ENCODE assay signal across 13 cellular contexts in the genomic region with DNA sequence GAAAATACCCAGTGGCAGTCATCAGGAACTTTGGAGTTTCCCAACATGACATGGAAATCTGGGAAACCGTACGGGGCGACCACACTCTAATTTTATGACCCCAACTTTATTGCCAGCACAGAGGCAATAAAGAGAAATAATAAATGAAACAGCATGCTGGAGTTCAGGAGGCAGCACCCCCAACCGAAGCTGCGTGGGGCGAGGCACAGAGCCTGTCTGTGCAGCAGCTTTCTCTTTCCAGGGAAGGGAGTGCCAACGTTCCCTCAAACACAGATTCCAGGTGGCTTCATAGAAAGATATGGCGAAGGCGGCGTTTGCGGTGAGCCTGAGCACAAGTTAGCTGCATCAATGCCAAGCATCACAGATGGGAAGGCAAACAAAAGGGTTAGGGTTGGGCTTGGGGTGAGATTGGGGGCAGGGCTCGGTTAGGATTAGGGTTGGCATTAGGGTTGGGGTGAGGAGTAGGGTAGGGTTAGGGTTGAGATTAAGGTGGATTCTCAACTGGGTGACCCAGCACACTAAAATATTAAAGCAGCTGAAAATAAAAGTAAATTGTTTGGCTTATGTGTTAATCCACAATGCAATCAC.
A peak's percentile ranks its signal among the peaks of the same experiment; 100 is the strongest.
DNase-seq lines count a peak whose midpoint lies in the region; ATAC-seq and TF ChIP-seq lines count a peak whose summit lies in the region.
"Had no signal": no experiment of that assay in that cellular context is flagged by ENCODE, and none has a peak within 500 bp of the region (broad histone marks: within the 10 kb centered on the region; RNA-seq: fewer than 3 reads in every experiment).

No MANE protein-coding gene starts in this region.

- no peak for TF ChIP-seq POLR2A in esophagus squamous epithelium (IDR thresholded peaks at IDR 0.05)
- TF ChIP-seq POLR2A in upper lobe of left lung (IDR thresholded peaks at IDR 0.05) = no peak

- TF ChIP-seq RAD21 in SK-N-SH (IDR thresholded peaks at IDR 0.05; ENCODE audit: low read length) = no peak

- no peak overlapping the region for H3K4me2 ChIP-seq in SK-N-SH

- H3K27ac ChIP-seq in esophagus squamous epithelium = peak overlapping the region; percentile 38 to 56 (median 56)
- peak overlapping the region; percentile 54 to 76 (median 60) for H3K27ac ChIP-seq in upper lobe of left lung
- no peak overlapping the region for H3K27ac ChIP-seq in SK-N-SH (ENCODE audit: low read depth in 2 of 2, low read length in 1 of 2)

- no peak for TF ChIP-seq EP300 in upper lobe of left lung (IDR thresholded peaks at IDR 0.05)
- no peak for TF ChIP-seq EP300 in SK-N-SH (IDR thresholded peaks at IDR 0.05; ENCODE audit: borderline replicate concordance in 1 of 2, low read depth in 1 of 2, low read length in 1 of 2)

- no peaks in the 10 kb centered on the region for H4K20me1 ChIP-seq in SK-N-SH (ENCODE audit: insufficient read depth)

- peak overlapping the region in 2 of 4 donors; percentile 1 to 45 for H3K4me3 ChIP-seq in esophagus squamous epithelium
- H3K4me3 ChIP-seq in upper lobe of left lung = no peak overlapping the region
- no peak overlapping the region for H3K4me3 ChIP-seq in SK-N-SH (ENCODE audit: low read depth in 2 of 2, low read length in 1 of 2)

- H3K4me3 Mint-ChIP-seq in nephron = peak overlapping the region; percentile 31 to 57 (median 37)

- intact Hi-C loops in esophagus squamous epithelium (cut with DNase I) = no loop called here
- intact Hi-C loops in cardiac septum (cut with DNase I) = no loop called here

- H3K9ac ChIP-seq in SK-N-SH = no peak overlapping the region

- H3F3A ChIP-seq in SK-N-SH (replicated peaks; ENCODE audit: insufficient read depth) = no peaks in the 10 kb centered on the region

- no peak overlapping the region for H2AFZ ChIP-seq in SK-N-SH (ENCODE audit: low read depth)

- H3K9me3 ChIP-seq in esophagus squamous epithelium (peaks cover 0 to 15% (median 11%) of the 10 kb centered on the region in 3 donors), upper lobe of left lung (peaks cover 0 to 29% (median 16%) of the 10 kb centered on the region in 4 donors), SK-N-SH (no peaks in the 10 kb centered on the region)

- H3K27ac Mint-ChIP-seq in nephron = peak overlapping the region; percentile 38 to 90 (median 75)

- 39 to 56% methylated on average over 12 of the region's 12 CpGs for WGBS in esophagus squamous epithelium, 2 donors
- WGBS in upper lobe of left lung, 2 donors = 65 to 78% methylated on average over 12 of the region's 12 CpGs
- WGBS in SK-N-SH (ENCODE audit: low lambda C conversion rate) = 72% methylated on average over 12 of the region's 12 CpGs

- no peaks in the 10 kb centered on the region for H3K79me2 ChIP-seq in SK-N-SH (ENCODE audit: insufficient read depth)

- H3K27me3 ChIP-seq in esophagus squamous epithelium (peaks cover 0 to 29% (median 0%) of the 10 kb centered on the region in 4 donors), upper lobe of left lung (no peaks in the 10 kb centered on the region), SK-N-SH (ENCODE audit: insufficient read depth) (no peaks in the 10 kb centered on the region)

- DNase-seq in DMS153 (lab: John Stamatoyannopoulos, UW) (peak; percentile 29), DMS153 treated with DMSO at 0.1 percent for 48 hours (lab: John Stamatoyannopoulos, UW; ENCODE audit: unreplicated experiment) (no peak), esophagus squamous epithelium (lab: John Stamatoyannopoulos, UW) (no peak), upper lobe of left lung (peak in 1 of 2 donors; percentile 32), SIG-M5 (lab: John Stamatoyannopoulos, UW) (no peak), SK-N-SH (no peak), cardiac septum (ENCODE audit: low spot score) (no peak)
- DNase-seq: 8988T; activated effector memory CD4-positive, alpha-beta T cell treated with anti-CD3 and anti-CD28 coated beads, Interleukin-2, amount 50 U/mL, for 16 hours; IMR-90; stimulated activated CD4-positive, alpha-beta T cell treated with anti-CD3 and anti-CD28 coated beads, Interleukin-2, amount 100 ng/mL, for 48 hours had no signal

- ATAC-seq in upper lobe of left lung (ENCODE audit: low FRiP score in 2 of 2) = no peak
- ATAC-seq: SK-N-SH treated with all-trans-retinoic acid at 6 μM for 48 hours had no signal

- no peak for TF ChIP-seq CTCF in esophagus squamous epithelium (IDR thresholded peaks at IDR 0.05)
- no peak for TF ChIP-seq CTCF in nephron (IDR thresholded peaks at IDR 0.05; ENCODE audit: unreplicated experiment in 3 of 3)
- TF ChIP-seq CTCF in upper lobe of left lung (IDR thresholded peaks at IDR 0.05) = no peak
- TF ChIP-seq CTCF in SK-N-SH (IDR thresholded peaks at IDR 0.05) = no peak

- H3K4me1 ChIP-seq in esophagus squamous epithelium (peaks cover 14 to 36% (median 18%) of the 10 kb centered on the region in 3 donors), upper lobe of left lung (peaks cover 8 to 14% (median 10%) of the 10 kb centered on the region in 4 donors), SK-N-SH (ENCODE audit: control insufficient read depth in 1 of 2, insufficient read depth in 2 of 2, low read depth in 1 of 2, low read length in 1 of 2) (no peaks in the 10 kb centered on the region)

- H3K9me3 Mint-ChIP-seq in nephron = peaks cover 36% of the 10 kb centered on the region

- POLR2A ChIA-PET in SK-N-SH (lab: Yijun Ruan, JAX) = no interaction called here

- peaks cover 26% of the 10 kb centered on the region for H3K27me3 Mint-ChIP-seq in nephron (ENCODE audit: low read depth)

- H3K4me1 Mint-ChIP-seq in nephron = peaks cover 26% of the 10 kb centered on the region

- no peaks in the 10 kb centered on the region for H3K9me2 ChIP-seq in SK-N-SH

- H3K36me3 ChIP-seq in esophagus squamous epithelium (no peaks in the 10 kb centered on the region), upper lobe of left lung (no peaks in the 10 kb centered on the region), SK-N-SH (replicated peaks in 1 of 2; ENCODE audit: control insufficient read depth in 1 of 2, insufficient read depth in 2 of 2, low read length in 1 of 2) (no peaks in the 10 kb centered on the region)

- CTCF ChIA-PET in SK-N-SH (lab: Yijun Ruan, JAX) = no interaction called here

- H3K36me3 Mint-ChIP-seq in nephron (ENCODE audit: low read depth) = peaks cover 19% of the 10 kb centered on the region

TF ChIP-seq in SK-N-SH, 30 proteins besides CTCF, POLR2A, EP300 and RAD21 (continues in another document):
- TF ChIP-seq, protein P1, sequence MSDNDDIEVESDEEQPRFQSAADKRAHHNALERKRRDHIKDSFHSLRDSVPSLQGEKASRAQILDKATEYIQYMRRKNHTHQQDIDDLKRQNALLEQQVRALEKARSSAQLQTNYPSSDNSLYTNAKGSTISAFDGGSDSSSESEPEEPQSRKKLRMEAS (IDR thresholded peaks at IDR 0.05; ENCODE audit: low read depth) = no peak
- TF ChIP-seq JUND (IDR thresholded peaks at IDR 0.05) (no peak), TAF1 (IDR thresholded peaks at IDR 0.05; ENCODE audit: borderline replicate concordance, low read depth, low read length) (no peak), RXRA (IDR thresholded peaks at IDR 0.05; ENCODE audit: borderline replicate concordance, low read depth) (no peak), TCF12 (IDR thresholded peaks at IDR 0.05) (no peak), NFIC (IDR thresholded peaks at IDR 0.05; ENCODE audit: borderline replicate concordance) (no peak), MEF2A (IDR thresholded peaks at IDR 0.05; ENCODE audit: borderline replicate concordance, low read depth) (no peak), CHD2 (IDR thresholded peaks at IDR 0.05; ENCODE audit: low read length, partially characterized antibody) (no peak), TEAD4 (IDR thresholded peaks at IDR 0.05; ENCODE audit: borderline replicate concordance, insufficient read depth) (no peak), FOXM1 (IDR thresholded peaks at IDR 0.05; ENCODE audit: low read depth) (no peak)
- TF ChIP-seq, protein P2, sequence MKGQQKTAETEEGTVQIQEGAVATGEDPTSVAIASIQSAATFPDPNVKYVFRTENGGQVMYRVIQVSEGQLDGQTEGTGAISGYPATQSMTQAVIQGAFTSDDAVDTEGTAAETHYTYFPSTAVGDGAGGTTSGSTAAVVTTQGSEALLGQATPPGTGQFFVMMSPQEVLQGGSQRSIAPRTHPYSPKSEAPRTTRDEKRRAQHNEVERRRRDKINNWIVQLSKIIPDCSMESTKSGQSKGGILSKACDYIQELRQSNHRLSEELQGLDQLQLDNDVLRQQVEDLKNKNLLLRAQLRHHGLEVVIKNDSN (IDR thresholded peaks at IDR 0.05; ENCODE audit: borderline replicate concordance, low read depth) = no peak
- TF ChIP-seq, protein P3, sequence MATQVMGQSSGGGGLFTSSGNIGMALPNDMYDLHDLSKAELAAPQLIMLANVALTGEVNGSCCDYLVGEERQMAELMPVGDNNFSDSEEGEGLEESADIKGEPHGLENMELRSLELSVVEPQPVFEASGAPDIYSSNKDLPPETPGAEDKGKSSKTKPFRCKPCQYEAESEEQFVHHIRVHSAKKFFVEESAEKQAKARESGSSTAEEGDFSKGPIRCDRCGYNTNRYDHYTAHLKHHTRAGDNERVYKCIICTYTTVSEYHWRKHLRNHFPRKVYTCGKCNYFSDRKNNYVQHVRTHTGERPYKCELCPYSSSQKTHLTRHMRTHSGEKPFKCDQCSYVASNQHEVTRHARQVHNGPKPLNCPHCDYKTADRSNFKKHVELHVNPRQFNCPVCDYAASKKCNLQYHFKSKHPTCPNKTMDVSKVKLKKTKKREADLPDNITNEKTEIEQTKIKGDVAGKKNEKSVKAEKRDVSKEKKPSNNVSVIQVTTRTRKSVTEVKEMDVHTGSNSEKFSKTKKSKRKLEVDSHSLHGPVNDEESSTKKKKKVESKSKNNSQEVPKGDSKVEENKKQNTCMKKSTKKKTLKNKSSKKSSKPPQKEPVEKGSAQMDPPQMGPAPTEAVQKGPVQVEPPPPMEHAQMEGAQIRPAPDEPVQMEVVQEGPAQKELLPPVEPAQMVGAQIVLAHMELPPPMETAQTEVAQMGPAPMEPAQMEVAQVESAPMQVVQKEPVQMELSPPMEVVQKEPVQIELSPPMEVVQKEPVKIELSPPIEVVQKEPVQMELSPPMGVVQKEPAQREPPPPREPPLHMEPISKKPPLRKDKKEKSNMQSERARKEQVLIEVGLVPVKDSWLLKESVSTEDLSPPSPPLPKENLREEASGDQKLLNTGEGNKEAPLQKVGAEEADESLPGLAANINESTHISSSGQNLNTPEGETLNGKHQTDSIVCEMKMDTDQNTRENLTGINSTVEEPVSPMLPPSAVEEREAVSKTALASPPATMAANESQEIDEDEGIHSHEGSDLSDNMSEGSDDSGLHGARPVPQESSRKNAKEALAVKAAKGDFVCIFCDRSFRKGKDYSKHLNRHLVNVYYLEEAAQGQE (IDR thresholded peaks at IDR 0.05; ENCODE audit: low read depth, low read length) = no peak

Comparison
In these comparisons a context has a peak if more than half of its experiments do, and no peak if none do; other contexts are left out.
1. H3K27ac ChIP-seq: peak in esophagus squamous epithelium (4 of 4) and upper lobe of left lung (4 of 4); none in SK-N-SH (0 of 2).